Comparison of ENCODE assay signal across 1 cellular context in the genomic region with DNA sequence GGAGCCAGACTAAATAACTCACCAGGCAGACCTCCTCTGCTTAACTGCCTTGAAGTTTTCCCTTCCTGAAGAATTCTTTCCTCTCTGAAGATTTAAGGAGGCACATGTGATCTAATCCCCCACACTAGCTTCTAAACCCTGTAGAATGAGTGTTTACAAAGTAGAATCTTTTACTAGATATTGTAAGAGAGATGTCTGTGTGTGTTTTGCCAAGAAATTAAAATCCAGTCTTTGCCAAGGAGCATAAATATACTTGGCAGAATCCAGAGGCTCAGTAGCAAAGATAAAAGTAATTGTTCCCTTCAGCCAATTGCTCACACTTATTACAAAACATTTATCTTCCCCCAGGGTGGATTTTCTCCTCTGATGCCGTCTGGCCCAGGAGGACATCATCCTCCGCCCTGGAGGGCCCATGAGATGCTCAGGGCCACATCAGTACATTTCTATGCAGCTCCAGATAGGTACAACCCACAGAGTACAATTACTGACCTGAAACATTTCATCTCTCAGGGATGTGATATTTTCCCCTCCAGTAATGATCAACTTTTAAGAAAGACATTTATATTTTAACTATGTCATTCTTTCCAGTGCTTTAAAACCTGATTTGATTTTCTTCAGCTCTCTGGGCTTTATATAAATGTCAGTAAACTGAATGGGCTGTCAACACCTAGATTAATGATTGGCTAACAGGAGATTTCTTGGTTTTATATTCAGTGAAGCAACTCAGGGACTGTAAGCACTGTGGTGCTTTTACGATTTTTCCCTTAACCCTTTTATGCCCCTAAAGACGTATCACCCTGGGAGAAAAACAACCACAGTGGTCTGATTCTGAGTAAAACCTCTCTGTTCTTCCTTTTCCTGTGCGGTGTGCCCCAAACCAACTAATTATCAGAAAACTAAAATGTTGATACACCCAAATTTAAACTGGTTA.
TF ChIP-seq lines count a peak whose summit lies in the region.

No MANE protein-coding gene starts in this region.

TF ChIP-seq in HEK293, 187 proteins besides CTCF, POLR2A, EP300 and RAD21 (continued from another document and continues in another):
- TF ChIP-seq ZBTB17 (tag by site-specific recombination; IDR thresholded peaks at IDR 0.05), result no peak
- 0 out of 2 replicates have a peak, but pooled peaks have one; percentile 28 for TF ChIP-seq ZNF629 (tag by site-specific recombination; IDR thresholded peaks at IDR 0.05)
- TF ChIP-seq, protein P1, sequence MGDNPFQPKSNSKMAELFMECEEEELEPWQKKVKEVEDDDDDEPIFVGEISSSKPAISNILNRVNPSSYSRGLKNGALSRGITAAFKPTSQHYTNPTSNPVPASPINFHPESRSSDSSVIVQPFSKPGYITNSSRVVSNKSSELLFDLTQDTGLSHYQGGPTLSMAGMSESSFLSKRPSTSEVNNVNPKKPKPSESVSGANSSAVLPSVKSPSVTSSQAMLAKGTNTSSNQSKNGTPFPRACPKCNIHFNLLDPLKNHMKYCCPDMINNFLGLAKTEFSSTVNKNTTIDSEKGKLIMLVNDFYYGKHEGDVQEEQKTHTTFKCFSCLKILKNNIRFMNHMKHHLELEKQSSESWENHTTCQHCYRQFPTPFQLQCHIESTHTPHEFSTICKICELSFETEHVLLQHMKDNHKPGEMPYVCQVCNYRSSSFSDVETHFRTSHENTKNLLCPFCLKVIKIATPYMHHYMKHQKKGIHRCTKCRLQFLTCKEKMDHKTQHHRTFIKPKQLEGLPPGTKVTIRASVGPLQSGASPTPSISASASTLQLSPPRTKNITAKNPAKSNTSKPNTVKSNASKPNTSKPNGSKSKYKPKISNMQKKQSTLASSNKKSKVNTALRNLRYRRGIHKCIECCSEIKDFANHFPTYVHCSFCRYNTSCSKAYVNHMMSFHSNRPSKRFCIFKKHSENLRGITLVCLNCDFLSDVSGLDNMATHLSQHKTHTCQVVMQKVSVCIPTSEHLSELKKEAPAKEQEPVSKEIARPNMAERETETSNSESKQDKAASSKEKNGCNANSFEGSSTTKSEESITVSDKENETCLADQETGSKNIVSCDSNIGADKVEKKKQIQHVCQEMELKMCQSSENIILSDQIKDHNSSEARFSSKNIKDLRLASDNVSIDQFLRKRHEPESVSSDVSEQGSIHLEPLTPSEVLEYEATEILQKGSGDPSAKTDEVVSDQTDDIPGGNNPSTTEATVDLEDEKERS (tag by site-specific recombination; IDR thresholded peaks at IDR 0.05), result no peak
- TF ChIP-seq, protein P2, sequence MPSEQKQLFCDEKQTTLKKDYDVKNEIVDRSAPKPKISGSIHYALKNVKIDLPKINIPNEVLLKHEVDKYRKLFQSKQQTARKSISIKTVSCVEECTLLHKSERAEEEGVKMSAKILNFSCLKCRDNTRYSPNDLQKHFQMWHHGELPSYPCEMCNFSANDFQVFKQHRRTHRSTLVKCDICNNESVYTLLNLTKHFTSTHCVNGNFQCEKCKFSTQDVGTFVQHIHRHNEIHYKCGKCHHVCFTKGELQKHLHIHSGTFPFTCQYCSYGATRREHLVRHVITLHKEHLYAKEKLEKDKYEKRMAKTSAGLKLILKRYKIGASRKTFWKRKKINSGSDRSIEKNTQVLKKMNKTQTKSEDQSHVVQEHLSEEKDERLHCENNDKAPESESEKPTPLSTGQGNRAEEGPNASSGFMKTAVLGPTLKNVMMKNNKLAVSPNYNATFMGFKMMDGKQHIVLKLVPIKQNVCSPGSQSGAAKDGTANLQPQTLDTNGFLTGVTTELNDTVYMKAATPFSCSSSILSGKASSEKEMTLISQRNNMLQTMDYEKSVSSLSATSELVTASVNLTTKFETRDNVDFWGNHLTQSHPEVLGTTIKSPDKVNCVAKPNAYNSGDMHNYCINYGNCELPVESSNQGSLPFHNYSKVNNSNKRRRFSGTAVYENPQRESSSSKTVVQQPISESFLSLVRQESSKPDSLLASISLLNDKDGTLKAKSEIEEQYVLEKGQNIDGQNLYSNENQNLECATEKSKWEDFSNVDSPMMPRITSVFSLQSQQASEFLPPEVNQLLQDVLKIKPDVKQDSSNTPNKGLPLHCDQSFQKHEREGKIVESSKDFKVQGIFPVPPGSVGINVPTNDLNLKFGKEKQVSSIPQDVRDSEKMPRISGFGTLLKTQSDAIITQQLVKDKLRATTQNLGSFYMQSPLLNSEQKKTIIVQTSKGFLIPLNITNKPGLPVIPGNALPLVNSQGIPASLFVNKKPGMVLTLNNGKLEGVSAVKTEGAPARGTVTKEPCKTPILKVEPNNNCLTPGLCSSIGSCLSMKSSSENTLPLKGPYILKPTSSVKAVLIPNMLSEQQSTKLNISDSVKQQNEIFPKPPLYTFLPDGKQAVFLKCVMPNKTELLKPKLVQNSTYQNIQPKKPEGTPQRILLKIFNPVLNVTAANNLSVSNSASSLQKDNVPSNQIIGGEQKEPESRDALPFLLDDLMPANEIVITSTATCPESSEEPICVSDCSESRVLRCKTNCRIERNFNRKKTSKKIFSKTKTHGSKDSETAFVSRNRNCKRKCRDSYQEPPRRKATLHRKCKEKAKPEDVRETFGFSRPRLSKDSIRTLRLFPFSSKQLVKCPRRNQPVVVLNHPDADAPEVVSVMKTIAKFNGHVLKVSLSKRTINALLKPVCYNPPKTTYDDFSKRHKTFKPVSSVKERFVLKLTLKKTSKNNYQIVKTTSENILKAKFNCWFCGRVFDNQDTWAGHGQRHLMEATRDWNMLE (tag by site-specific recombination; conservative IDR thresholded peaks at IDR 0.05; ENCODE audit: low read depth), result no peak; the same call in 1 of the 2 replicates
- TF ChIP-seq ZSCAN23 (tag by site-specific recombination; IDR thresholded peaks at IDR 0.05), result no peak
- no peak for TF ChIP-seq ZNF341 (tag by site-specific recombination; IDR thresholded peaks at IDR 0.05; ENCODE audit: low read depth)
- no peak for TF ChIP-seq ZIC2 (tag by site-specific recombination; IDR thresholded peaks at IDR 0.05)
- no peak for TF ChIP-seq MYNN (tag by site-specific recombination; IDR thresholded peaks at IDR 0.05; ENCODE audit: borderline replicate concordance)
- TF ChIP-seq KLF8 (tag by site-specific recombination; IDR thresholded peaks at IDR 0.05), result no peak
- no peak for TF ChIP-seq ZNF791 (tag by site-specific recombination; IDR thresholded peaks at IDR 0.05)
- TF ChIP-seq ZNF624 (tag by site-specific recombination; IDR thresholded peaks at IDR 0.05), result no peak
- no peak for TF ChIP-seq ZNF555 (tag by site-specific recombination; conservative IDR thresholded peaks at IDR 0.05)
- TF ChIP-seq, protein P3, sequence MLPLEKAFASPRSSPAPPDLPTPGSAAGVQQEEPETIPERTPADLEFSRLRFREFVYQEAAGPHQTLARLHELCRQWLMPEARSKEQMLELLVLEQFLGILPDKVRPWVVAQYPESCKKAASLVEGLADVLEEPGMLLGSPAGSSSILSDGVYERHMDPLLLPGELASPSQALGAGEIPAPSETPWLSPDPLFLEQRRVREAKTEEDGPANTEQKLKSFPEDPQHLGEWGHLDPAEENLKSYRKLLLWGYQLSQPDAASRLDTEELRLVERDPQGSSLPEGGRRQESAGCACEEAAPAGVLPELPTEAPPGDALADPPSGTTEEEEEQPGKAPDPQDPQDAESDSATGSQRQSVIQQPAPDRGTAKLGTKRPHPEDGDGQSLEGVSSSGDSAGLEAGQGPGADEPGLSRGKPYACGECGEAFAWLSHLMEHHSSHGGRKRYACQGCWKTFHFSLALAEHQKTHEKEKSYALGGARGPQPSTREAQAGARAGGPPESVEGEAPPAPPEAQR (tag by site-specific recombination; IDR thresholded peaks at IDR 0.05), result no peak
- TF ChIP-seq, protein P4, sequence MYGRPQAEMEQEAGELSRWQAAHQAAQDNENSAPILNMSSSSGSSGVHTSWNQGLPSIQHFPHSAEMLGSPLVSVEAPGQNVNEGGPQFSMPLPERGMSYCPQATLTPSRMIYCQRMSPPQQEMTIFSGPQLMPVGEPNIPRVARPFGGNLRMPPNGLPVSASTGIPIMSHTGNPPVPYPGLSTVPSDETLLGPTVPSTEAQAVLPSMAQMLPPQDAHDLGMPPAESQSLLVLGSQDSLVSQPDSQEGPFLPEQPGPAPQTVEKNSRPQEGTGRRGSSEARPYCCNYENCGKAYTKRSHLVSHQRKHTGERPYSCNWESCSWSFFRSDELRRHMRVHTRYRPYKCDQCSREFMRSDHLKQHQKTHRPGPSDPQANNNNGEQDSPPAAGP (tag by site-specific recombination; IDR thresholded peaks at IDR 0.05), result no peak
- no peak for TF ChIP-seq ZNF670 (tag by site-specific recombination; IDR thresholded peaks at IDR 0.05; ENCODE audit: low read depth)
- no peak for TF ChIP-seq HOXD13 (CRISPR knock-in tag; IDR thresholded peaks at IDR 0.05; ENCODE audit: borderline replicate concordance)
- TF ChIP-seq TRIM28 (IDR thresholded peaks at IDR 0.05; ENCODE audit: borderline replicate concordance, low read length), result no peak
- no peak for TF ChIP-seq ZFP69B (tag by site-specific recombination; IDR thresholded peaks at IDR 0.05)
- TF ChIP-seq, protein P5, sequence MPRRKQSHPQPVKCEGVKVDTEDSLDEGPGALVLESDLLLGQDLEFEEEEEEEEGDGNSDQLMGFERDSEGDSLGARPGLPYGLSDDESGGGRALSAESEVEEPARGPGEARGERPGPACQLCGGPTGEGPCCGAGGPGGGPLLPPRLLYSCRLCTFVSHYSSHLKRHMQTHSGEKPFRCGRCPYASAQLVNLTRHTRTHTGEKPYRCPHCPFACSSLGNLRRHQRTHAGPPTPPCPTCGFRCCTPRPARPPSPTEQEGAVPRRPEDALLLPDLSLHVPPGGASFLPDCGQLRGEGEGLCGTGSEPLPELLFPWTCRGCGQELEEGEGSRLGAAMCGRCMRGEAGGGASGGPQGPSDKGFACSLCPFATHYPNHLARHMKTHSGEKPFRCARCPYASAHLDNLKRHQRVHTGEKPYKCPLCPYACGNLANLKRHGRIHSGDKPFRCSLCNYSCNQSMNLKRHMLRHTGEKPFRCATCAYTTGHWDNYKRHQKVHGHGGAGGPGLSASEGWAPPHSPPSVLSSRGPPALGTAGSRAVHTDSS (tag by site-specific recombination; IDR thresholded peaks at IDR 0.05), result no peak
- TF ChIP-seq, protein P6, sequence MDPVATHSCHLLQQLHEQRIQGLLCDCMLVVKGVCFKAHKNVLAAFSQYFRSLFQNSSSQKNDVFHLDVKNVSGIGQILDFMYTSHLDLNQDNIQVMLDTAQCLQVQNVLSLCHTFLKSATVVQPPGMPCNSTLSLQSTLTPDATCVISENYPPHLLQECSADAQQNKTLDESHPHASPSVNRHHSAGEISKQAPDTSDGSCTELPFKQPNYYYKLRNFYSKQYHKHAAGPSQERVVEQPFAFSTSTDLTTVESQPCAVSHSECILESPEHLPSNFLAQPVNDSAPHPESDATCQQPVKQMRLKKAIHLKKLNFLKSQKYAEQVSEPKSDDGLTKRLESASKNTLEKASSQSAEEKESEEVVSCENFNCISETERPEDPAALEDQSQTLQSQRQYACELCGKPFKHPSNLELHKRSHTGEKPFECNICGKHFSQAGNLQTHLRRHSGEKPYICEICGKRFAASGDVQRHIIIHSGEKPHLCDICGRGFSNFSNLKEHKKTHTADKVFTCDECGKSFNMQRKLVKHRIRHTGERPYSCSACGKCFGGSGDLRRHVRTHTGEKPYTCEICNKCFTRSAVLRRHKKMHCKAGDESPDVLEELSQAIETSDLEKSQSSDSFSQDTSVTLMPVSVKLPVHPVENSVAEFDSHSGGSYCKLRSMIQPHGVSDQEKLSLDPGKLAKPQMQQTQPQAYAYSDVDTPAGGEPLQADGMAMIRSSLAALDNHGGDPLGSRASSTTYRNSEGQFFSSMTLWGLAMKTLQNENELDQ (tag by site-specific recombination; IDR thresholded peaks at IDR 0.05; ENCODE audit: low read depth), result no peak
- TF ChIP-seq GLI2 (tag by site-specific recombination; IDR thresholded peaks at IDR 0.05; ENCODE audit: borderline replicate concordance, low read depth), result no peak; the same call in 1 of the 2 replicates
- TF ChIP-seq ZNF140 (tag by site-specific recombination; IDR thresholded peaks at IDR 0.05), result no peak
- no peak for TF ChIP-seq ZNF223 (tag by site-specific recombination; IDR thresholded peaks at IDR 0.05)
- TF ChIP-seq ZNF366 (tag by site-specific recombination; conservative IDR thresholded peaks at IDR 0.05), result peak; percentile 30; the same call in 1 of the 2 replicates
- no peak for TF ChIP-seq ZNF266 (tag by site-specific recombination; IDR thresholded peaks at IDR 0.05; ENCODE audit: low read depth)
- TF ChIP-seq, protein P7, sequence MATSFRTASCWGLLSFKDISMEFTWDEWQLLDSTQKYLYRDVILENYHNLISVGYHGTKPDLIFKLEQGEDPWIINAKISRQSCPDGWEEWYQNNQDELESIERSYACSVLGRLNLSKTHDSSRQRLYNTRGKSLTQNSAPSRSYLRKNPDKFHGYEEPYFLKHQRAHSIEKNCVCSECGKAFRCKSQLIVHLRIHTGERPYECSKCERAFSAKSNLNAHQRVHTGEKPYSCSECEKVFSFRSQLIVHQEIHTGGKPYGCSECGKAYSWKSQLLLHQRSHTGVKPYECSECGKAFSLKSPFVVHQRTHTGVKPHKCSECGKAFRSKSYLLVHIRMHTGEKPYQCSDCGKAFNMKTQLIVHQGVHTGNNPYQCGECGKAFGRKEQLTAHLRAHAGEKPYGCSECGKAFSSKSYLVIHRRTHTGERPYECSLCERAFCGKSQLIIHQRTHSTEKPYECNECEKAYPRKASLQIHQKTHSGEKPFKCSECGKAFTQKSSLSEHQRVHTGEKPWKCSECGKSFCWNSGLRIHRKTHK (tag by site-specific recombination; IDR thresholded peaks at IDR 0.05), result no peak
- TF ChIP-seq FEZF1 (tag by site-specific recombination; IDR thresholded peaks at IDR 0.05), result peak; percentile 77
- TF ChIP-seq ZNF548 (tag by site-specific recombination; IDR thresholded peaks at IDR 0.05), result no peak
- TF ChIP-seq ZNF16 (tag by site-specific recombination; IDR thresholded peaks at IDR 0.05; ENCODE audit: low read depth), result no peak
- TF ChIP-seq ZNF350 (tag by site-specific recombination; IDR thresholded peaks at IDR 0.05), result no peak
- TF ChIP-seq ZNF394 (tag by site-specific recombination; IDR thresholded peaks at IDR 0.05; ENCODE audit: borderline replicate concordance), result no peak
- TF ChIP-seq, protein P8, sequence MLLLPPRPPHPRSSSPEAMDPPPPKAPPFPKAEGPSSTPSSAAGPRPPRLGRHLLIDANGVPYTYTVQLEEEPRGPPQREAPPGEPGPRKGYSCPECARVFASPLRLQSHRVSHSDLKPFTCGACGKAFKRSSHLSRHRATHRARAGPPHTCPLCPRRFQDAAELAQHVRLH (tag by site-specific recombination; IDR thresholded peaks at IDR 0.05), result peak; percentile 44; the same call in 1 of the 2 replicates
- TF ChIP-seq, protein P9, sequence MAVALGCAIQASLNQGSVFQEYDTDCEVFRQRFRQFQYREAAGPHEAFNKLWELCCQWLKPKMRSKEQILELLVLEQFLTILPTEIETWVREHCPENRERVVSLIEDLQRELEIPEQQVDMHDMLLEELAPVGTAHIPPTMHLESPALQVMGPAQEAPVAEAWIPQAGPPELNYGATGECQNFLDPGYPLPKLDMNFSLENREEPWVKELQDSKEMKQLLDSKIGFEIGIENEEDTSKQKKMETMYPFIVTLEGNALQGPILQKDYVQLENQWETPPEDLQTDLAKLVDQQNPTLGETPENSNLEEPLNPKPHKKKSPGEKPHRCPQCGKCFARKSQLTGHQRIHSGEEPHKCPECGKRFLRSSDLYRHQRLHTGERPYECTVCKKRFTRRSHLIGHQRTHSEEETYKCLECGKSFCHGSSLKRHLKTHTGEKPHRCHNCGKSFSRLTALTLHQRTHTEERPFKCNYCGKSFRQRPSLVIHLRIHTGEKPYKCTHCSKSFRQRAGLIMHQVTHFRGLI (tag by site-specific recombination; IDR thresholded peaks at IDR 0.05), result no peak
- no peak for TF ChIP-seq HOXC10 (CRISPR knock-in tag; IDR thresholded peaks at IDR 0.05)
